In genomic region chr12:93572712-93573551, GRCh38 we compare ENCODE assay signal across 8 cellular contexts. TPM values are rescaled to one million over a fixed set of nuclear protein-coding genes. Genes with fewer than 3 reads are reported as not detected.
DNase-seq lines count a peak whose midpoint lies in the region; ATAC-seq, FAIRE-seq and TF ChIP-seq lines count a peak whose summit lies in the region.

No MANE protein-coding gene starts in this region.

- H3K27ac Mint-ChIP-seq in WTC11: peak overlapping the region; percentile 97
- peak overlapping the region; percentile 74 for H3K27ac Mint-ChIP-seq in type B pancreatic cell

- peaks cover 31% of the 10 kb centered on the region for H3K27me3 Mint-ChIP-seq in WTC11 (ENCODE audit: low read depth)
- peaks cover 48% of the 10 kb centered on the region for H3K27me3 Mint-ChIP-seq in type B pancreatic cell

- H3K27me3 ChIP-seq in endothelial cell of umbilical vein (ENCODE audit: control insufficient read depth in 2 of 2, insufficient read depth in 2 of 2, low read length in 2 of 2) (peaks cover 32 to 35% of the 10 kb centered on the region in 2 experiments), mucosa of stomach (ENCODE audit: control insufficient read depth, insufficient read depth, low read length) (peaks cover 17% of the 10 kb centered on the region)

- H3K4me3 Mint-ChIP-seq in WTC11: peak overlapping the region; percentile 73
- peak overlapping the region; percentile 96 for H3K4me3 Mint-ChIP-seq in type B pancreatic cell

- no peak overlapping the region for H3K27ac ChIP-seq in endothelial cell of umbilical vein (ENCODE audit: insufficient read depth, low read depth, low read length)

- H3K9me3 ChIP-seq in endothelial cell of umbilical vein (replicated peaks; ENCODE audit: control insufficient read depth, insufficient read depth, low read length) (no peaks in the 10 kb centered on the region), mucosa of stomach (ENCODE audit: control insufficient read depth, low read length) (no peaks in the 10 kb centered on the region)

- CTCF ChIA-PET in WTC11 (lab: Charles Lee) (interaction anchor here (0.6 to 5.2 kb wide), 6 partner anchors 110 to 529 kb away, joined by 4 to 40 read pairs (median 5); no protein-coding TSS in a partner anchor), endothelial cell of umbilical vein (lab: Charles Lee) (interaction anchor here (0.9 to 11.2 kb wide), 8 partner anchors 9 to 529 kb away, joined by 3 to 366 read pairs (median 5); no protein-coding TSS in a partner anchor)

- H2AFZ ChIP-seq in endothelial cell of umbilical vein (ENCODE audit: low read depth, low read length): peak overlapping the region; percentile 45

- no peaks in the 10 kb centered on the region for H4K20me1 ChIP-seq in endothelial cell of umbilical vein (replicated peaks; ENCODE audit: control insufficient read depth, extremely low read depth, insufficient read depth, low read length)

- intact Hi-C loops in endothelial cell of umbilical vein (cut with micrococcal nuclease): loop anchor here (2.0 to 5.0 kb wide), 2 partner anchors 52 to 264 kb away; no protein-coding TSS in a partner anchor

- no TSS peak for BruUV-seq in endothelial cell of umbilical vein (replicated peaks; lab: Mats Ljungman, UMichigan)

- dilution Hi-C loops in endothelial cell of umbilical vein (cut with MboI; ENCODE audit: extremely low pct_ligation_motif_present, low sequenced_read_pairs): no loop called here

- TF ChIP-seq CTCF in WTC11 (IDR thresholded peaks at IDR 0.05) (no peak), endothelial cell of umbilical vein (IDR thresholded peaks at IDR 0.05; ENCODE audit: extremely low read depth in 1 of 2, insufficient read depth in 1 of 2, low read depth in 1 of 2, low read length in 2 of 2) (no peak), type B pancreatic cell (conservative IDR thresholded peaks at IDR 0.05) (no peak)

- DNase-seq in GM12891 (ENCODE audit: insufficient read length, low spot score) (peak; percentile 23), WTC11 (ENCODE audit: low spot score) (peak; percentile 59), endothelial cell of umbilical vein (ENCODE audit: low read depth, low spot score) (peak; percentile 36), type B pancreatic cell (ENCODE audit: extremely low spot score, unreplicated experiment) (no peak)

- H3K36me3 Mint-ChIP-seq in WTC11 (peaks cover 15% of the 10 kb centered on the region), type B pancreatic cell (peaks cover 10% of the 10 kb centered on the region)

- peaks cover 40% of the 10 kb centered on the region for H3K4me1 Mint-ChIP-seq in WTC11
- H3K4me1 Mint-ChIP-seq in type B pancreatic cell (ENCODE audit: unreplicated experiment): peaks cover 19% of the 10 kb centered on the region

- ATAC-seq in WTC11 (no peak), GM21737 (IDR thresholded peaks at IDR 0.05; ENCODE audit: unreplicated experiment) (no peak), HG02884 (IDR thresholded peaks at IDR 0.05; ENCODE audit: unreplicated experiment) (no peak), HG03457 (IDR thresholded peaks at IDR 0.05; ENCODE audit: unreplicated experiment) (no peak)

- no peaks in the 10 kb centered on the region for H3K9me1 ChIP-seq in endothelial cell of umbilical vein (replicated peaks; ENCODE audit: control insufficient read depth, extremely low read depth, insufficient read depth, low read length)

- TF ChIP-seq POLR2A in GM12891 (IDR thresholded peaks at IDR 0.05; ENCODE audit: low read depth, low read length): no peak
- TF ChIP-seq POLR2A in endothelial cell of umbilical vein (IDR thresholded peaks at IDR 0.05; ENCODE audit: low read depth, low read length): no peak

- no peaks in the 10 kb centered on the region for H3K79me2 ChIP-seq in endothelial cell of umbilical vein (ENCODE audit: control insufficient read depth, insufficient read depth, low read length)

- H3K4me1 ChIP-seq in endothelial cell of umbilical vein (ENCODE audit: control insufficient read depth, extremely low read depth, insufficient read depth, low read length) (peaks cover 24% of the 10 kb centered on the region), mucosa of stomach (ENCODE audit: control insufficient read depth, insufficient read depth, low read length) (no peaks in the 10 kb centered on the region)

- peak overlapping the region; percentile 60 for H3K4me2 ChIP-seq in endothelial cell of umbilical vein (ENCODE audit: insufficient read depth, low read length)

- no peaks in the 10 kb centered on the region for H3K36me3 ChIP-seq in endothelial cell of umbilical vein (ENCODE audit: control insufficient read depth in 2 of 2, extremely low read depth in 1 of 2, insufficient read depth in 2 of 2, low read length in 2 of 2)
- no peaks in the 10 kb centered on the region for H3K36me3 ChIP-seq in mucosa of stomach (ENCODE audit: control insufficient read depth, insufficient read depth, low read length)

- POLR2A ChIA-PET in WTC11 (lab: Charles Lee) (interaction anchor here (0.5 to 1.9 kb wide), 8 partner anchors 11 to 529 kb away, joined by 4 to 11 read pairs (median 4); no protein-coding TSS in a partner anchor), endothelial cell of umbilical vein (lab: Charles Lee) (interaction anchor here (0.6 to 1.0 kb wide), 3 partner anchors 14 to 407 kb away, joined by 3 to 7 read pairs (median 6); no protein-coding TSS in a partner anchor)

- H3K4me3 ChIP-seq in endothelial cell of umbilical vein (replicated peaks in 1 of 3; ENCODE audit: insufficient read depth in 1 of 3, low read depth in 1 of 3, low read length in 3 of 3): peak overlapping the region in 2 of 3 experiments; percentile 39 to 68
- H3K4me3 ChIP-seq in mucosa of stomach (ENCODE audit: low read length): peak overlapping the region; percentile 73

- FAIRE-seq in GM12891 (lab: Jason Lieb, UNC) (no peak), endothelial cell of umbilical vein (lab: Jason Lieb, UNC) (peak; percentile 33)

- H3K9me3 Mint-ChIP-seq in WTC11 (no peaks in the 10 kb centered on the region), type B pancreatic cell (no peaks in the 10 kb centered on the region)

- no peak overlapping the region for H3K9ac ChIP-seq in endothelial cell of umbilical vein (replicated peaks; ENCODE audit: extremely low read depth, insufficient read depth, low read length)
- peak overlapping the region; percentile 82 for H3K9ac ChIP-seq in mucosa of stomach (ENCODE audit: low read length)

TF ChIP-seq in GM12891, 5 proteins besides CTCF, POLR2A, EP300 and RAD21:
- no peak for TF ChIP-seq SPI1 (IDR thresholded peaks at IDR 0.05; ENCODE audit: low read depth, low read length)
- no peak for TF ChIP-seq PAX5 (IDR thresholded peaks at IDR 0.05; ENCODE audit: insufficient read depth, low read length, severe bottlenecking)
- no peak for TF ChIP-seq POLR2AphosphoS5 (IDR thresholded peaks at IDR 0.05; ENCODE audit: low read depth, low read length)
- TF ChIP-seq TAF1 (IDR thresholded peaks at IDR 0.05; ENCODE audit: low read depth, low read length): no peak
- no peak for TF ChIP-seq POU2F2 (IDR thresholded peaks at IDR 0.05; ENCODE audit: low read depth, low read length)
TF ChIP-seq in GM12891: peak in this region for 0.

TF ChIP-seq in WTC11, 78 proteins besides CTCF, POLR2A, EP300 and RAD21 (continues in another document):
- TF ChIP-seq CREB1 (CRISPR knock-in tag; IDR thresholded peaks at IDR 0.05) (no peak), ZBTB21 (CRISPR knock-in tag; IDR thresholded peaks at IDR 0.05; ENCODE audit: borderline replicate concordance) (no peak), PRRX2 (CRISPR knock-in tag; IDR thresholded peaks at IDR 0.05) (no peak), NFATC4 (CRISPR knock-in tag; IDR thresholded peaks at IDR 0.05) (no peak), ZNF512 (CRISPR knock-in tag; IDR thresholded peaks at IDR 0.05; ENCODE audit: borderline replicate concordance) (no peak)

TF ChIP-seq in endothelial cell of umbilical vein, 7 proteins besides CTCF, POLR2A, EP300 and RAD21:
- TF ChIP-seq JUN (IDR thresholded peaks at IDR 0.05; ENCODE audit: borderline replicate concordance, insufficient read depth, insufficient read length, low read depth): no peak
- TF ChIP-seq GATA2 (IDR thresholded peaks at IDR 0.05; ENCODE audit: insufficient read depth, insufficient read length, low read depth, low read length): no peak
- no peak for TF ChIP-seq MYC (IDR thresholded peaks at IDR 0.05; ENCODE audit: low read depth, low read length)
- no peak for TF ChIP-seq FOS (IDR thresholded peaks at IDR 0.05; ENCODE audit: borderline replicate concordance, insufficient read depth, low read length)
- peak; percentile 92 for TF ChIP-seq EZH2 (IDR thresholded peaks at IDR 0.05; ENCODE audit: borderline replicate concordance, low read depth, low read length, severe bottlenecking)
- TF ChIP-seq POLR2AphosphoS5 (IDR thresholded peaks at IDR 0.05; ENCODE audit: insufficient read depth, low read depth, low read length): no peak
- TF ChIP-seq, protein P1, sequence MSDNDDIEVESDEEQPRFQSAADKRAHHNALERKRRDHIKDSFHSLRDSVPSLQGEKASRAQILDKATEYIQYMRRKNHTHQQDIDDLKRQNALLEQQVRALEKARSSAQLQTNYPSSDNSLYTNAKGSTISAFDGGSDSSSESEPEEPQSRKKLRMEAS (IDR thresholded peaks at IDR 0.05; ENCODE audit: insufficient read depth, insufficient read length): no peak

RNA-seq across cellular contexts. Expression of gene SOCS2, which starts 0.5 kb away (rescaled TPM):
- 10.1 TPM for polyA plus RNA-seq in GM12891 (2012; ENCODE audit: low read depth, missing spikeins)
- total RNA-seq in WTC11 (2021) (31.7 to 44.4 TPM (median 32.9 TPM) in 3 replicates), endothelial cell of umbilical vein (4.1 and 5.6 TPM in 2 replicates), type B pancreatic cell (ENCODE audit: low replicate concordance) (4.4 and 16.4 TPM in 2 replicates)
- 2.4 and 3.5 TPM in 2 replicates for polyA plus RNA-seq in endothelial cell of umbilical vein
- polyA plus RNA-seq in endothelial cell of umbilical vein (2011; cell fraction: cytosol; rRNA removed): 1.9 and 3.3 TPM in 2 replicates
- 4.7 and 5.5 TPM in 2 replicates for polyA plus RNA-seq in endothelial cell of umbilical vein (2011; cell fraction: nucleus; rRNA removed)
- 0.46 and 0.62 TPM in 2 replicates for polyA plus RNA-seq in endothelial cell of umbilical vein (2012)
- polyA minus RNA-seq in endothelial cell of umbilical vein: 3.4 and 4.2 TPM in 2 replicates
- 3.2 TPM for polyA minus RNA-seq in endothelial cell of umbilical vein (2011; cell fraction: cytosol; rRNA and poly(A)+ RNA removed)
- polyA minus RNA-seq in endothelial cell of umbilical vein (2011; cell fraction: nucleus; rRNA and poly(A)+ RNA removed): 2.1 and 2.7 TPM in 2 replicates
